Comparison of ENCODE assay signal across 25 cellular contexts in genomic region chr21:25126564-25126963, GRCh38.
DNase-seq lines count a peak whose midpoint lies in the region; ATAC-seq, FAIRE-seq and TF ChIP-seq lines count a peak whose summit lies in the region.
"Had no signal": no experiment of that assay in that cellular context is flagged by ENCODE, and none has a peak within 500 bp of the region (broad histone marks: within the 10 kb centered on the region; RNA-seq: fewer than 3 reads in every experiment).

No MANE protein-coding gene starts in this region.

- peak; percentile 87 for ATAC-seq in SK-N-SH treated with all-trans-retinoic acid at 6 μM for 48 hours
- no peak for ATAC-seq in stimulated activated memory B cell treated with anti-CD40 and anti-IgM and Interleukin-4, amounts not matched to agents 10 μg/mL and 1 μg/mL and 100 μg/mL, for 72 hours
- ATAC-seq: A549, GM12878 had no signal

- H3K4me3 Mint-ChIP-seq in stimulated activated memory B cell treated with anti-CD40 and anti-IgM and Interleukin-4, amounts not matched to agents 10 μg/mL and 1 μg/mL and 100 μg/mL, for 72 hours: no peak overlapping the region
- H3K4me3 Mint-ChIP-seq: B cell; CD14-positive monocyte; CD4-positive, alpha-beta memory T cell; CD4-positive, CD25-positive, alpha-beta regulatory T cell; CD8-positive, alpha-beta memory T cell had no signal

- H3K27me3 ChIP-seq in BE2C: no peaks in the 10 kb centered on the region
- H3K27me3 ChIP-seq: BLaER1 had no signal

- no peaks in the 10 kb centered on the region for H3K27me3 Mint-ChIP-seq in stimulated activated memory B cell treated with anti-CD40 and anti-IgM and Interleukin-4, amounts not matched to agents 10 μg/mL and 1 μg/mL and 100 μg/mL, for 72 hours
- H3K27me3 Mint-ChIP-seq: B cell; CD4-positive, alpha-beta memory T cell; CD4-positive, CD25-positive, alpha-beta regulatory T cell; CD8-positive, alpha-beta memory T cell had no signal

- H3K36me3 Mint-ChIP-seq in stimulated activated memory B cell treated with anti-CD40 and anti-IgM and Interleukin-4, amounts not matched to agents 10 μg/mL and 1 μg/mL and 100 μg/mL, for 72 hours: no peaks in the 10 kb centered on the region
- H3K36me3 Mint-ChIP-seq: CD14-positive monocyte; CD4-positive, alpha-beta memory T cell; CD4-positive, CD25-positive, alpha-beta regulatory T cell; CD8-positive, alpha-beta memory T cell had no signal

- no peak overlapping the region for H3K4me3 ChIP-seq in BE2C (ENCODE audit: low read depth, low read length)
- H3K4me3 ChIP-seq: A549, BLaER1, GM12878 had no signal

- peaks cover 2% of the 10 kb centered on the region for H3K9me3 Mint-ChIP-seq in stimulated activated memory B cell treated with anti-CD40 and anti-IgM and Interleukin-4, amounts not matched to agents 10 μg/mL and 1 μg/mL and 100 μg/mL, for 72 hours

- peaks cover 6% of the 10 kb centered on the region for H3K4me1 Mint-ChIP-seq in stimulated activated memory B cell treated with anti-CD40 and anti-IgM and Interleukin-4, amounts not matched to agents 10 μg/mL and 1 μg/mL and 100 μg/mL, for 72 hours
- H3K4me1 Mint-ChIP-seq: CD14-positive monocyte; CD4-positive, alpha-beta memory T cell; CD4-positive, CD25-positive, alpha-beta regulatory T cell; CD8-positive, alpha-beta memory T cell had no signal

- no peak for FAIRE-seq in GM12891 (lab: Jason Lieb, UNC)
- FAIRE-seq: A549, GM12878 had no signal

- peak overlapping the region; percentile 13 for H3K27ac Mint-ChIP-seq in stimulated activated memory B cell treated with anti-CD40 and anti-IgM and Interleukin-4, amounts not matched to agents 10 μg/mL and 1 μg/mL and 100 μg/mL, for 72 hours
- H3K27ac Mint-ChIP-seq: B cell; CD14-positive monocyte; CD4-positive, alpha-beta memory T cell; CD4-positive, CD25-positive, alpha-beta regulatory T cell; CD8-positive, alpha-beta memory T cell had no signal

- H3K36me3 ChIP-seq in BE2C: no peaks in the 10 kb centered on the region
- H3K36me3 ChIP-seq: BLaER1 had no signal

- TF ChIP-seq POLR2A in GM12891 (IDR thresholded peaks at IDR 0.05; ENCODE audit: low read depth, low read length): no peak

- peak; percentile 24 for DNase-seq in BE2C
- peak; percentile 15 for DNase-seq in SK-N-DZ (ENCODE audit: low spot score)
- DNase-seq in ecto neural progenitor cell (ENCODE audit: low spot score): no peak
- DNase-seq in GM12891 (ENCODE audit: insufficient read length, low spot score): no peak
- no peak for DNase-seq in activated CD4-positive, alpha-beta T cell treated with anti-CD3 and anti-CD28 coated beads, Interleukin-2, amount 50 U/mL, for 1 hour
- DNase-seq: AML-193; C1 segment of cervical spinal cord; CD4-positive, alpha-beta memory T cell; CD4-positive, CD25-positive, alpha-beta regulatory T cell; CD8-positive, alpha-beta memory T cell; COR-L47; DMS 273 treated with DMSO at 0.1 percent for 48 hours; DMS153; DMS53; DMS79; DND-41; EL; GDM1 had no signal

- H3K4me1 ChIP-seq in BE2C: peaks cover 12% of the 10 kb centered on the region
- H3K4me1 ChIP-seq: A549, BLaER1 had no signal

- H3K9me3 ChIP-seq in BE2C: no peaks in the 10 kb centered on the region
- H3K9me3 ChIP-seq: A549, BLaER1 had no signal

- no peak for TF ChIP-seq CTCF in BE2C (IDR thresholded peaks at IDR 0.05; ENCODE audit: low read depth, low read length)

TF ChIP-seq in SK-N-SH treated with all-trans-retinoic acid at 6 μM for 48 hours, 23 proteins besides CTCF, POLR2A, EP300 and RAD21 (continues in another document):
- TF ChIP-seq ISL1 (CRISPR knock-in tag; IDR thresholded peaks at IDR 0.05) (peak; percentile 95), BACH2 (CRISPR knock-in tag; IDR thresholded peaks at IDR 0.05; ENCODE audit: borderline replicate concordance) (no peak), TOX (CRISPR knock-in tag; IDR thresholded peaks at IDR 0.05; ENCODE audit: borderline replicate concordance) (peak; percentile 87; the same call in 1 of the 2 replicates), POU6F1 (CRISPR knock-in tag; IDR thresholded peaks at IDR 0.05; ENCODE audit: borderline replicate concordance, low read depth) (no peak), ZNF70 (CRISPR knock-in tag; IDR thresholded peaks at IDR 0.05) (no peak; the same call in 1 of the 2 replicates), ZC3H10 (CRISPR knock-in tag; IDR thresholded peaks at IDR 0.05) (peak; percentile 98), ESRRG (CRISPR knock-in tag; IDR thresholded peaks at IDR 0.05) (no peak), CREB5 (CRISPR knock-in tag; IDR thresholded peaks at IDR 0.05; ENCODE audit: low read depth) (peak; percentile 65; the same call in 1 of the 2 replicates), GLIS3 (CRISPR knock-in tag; IDR thresholded peaks at IDR 0.05) (no peak), TCF4 (CRISPR knock-in tag; IDR thresholded peaks at IDR 0.05; ENCODE audit: borderline replicate concordance) (peak; percentile 95)

TF ChIP-seq in GM12891, 5 proteins besides CTCF, POLR2A, EP300 and RAD21:
- TF ChIP-seq POU2F2 (IDR thresholded peaks at IDR 0.05; ENCODE audit: low read depth, low read length) (no peak), POLR2AphosphoS5 (IDR thresholded peaks at IDR 0.05; ENCODE audit: low read depth, low read length) (no peak), TAF1 (IDR thresholded peaks at IDR 0.05; ENCODE audit: low read depth, low read length) (no peak), SPI1 (IDR thresholded peaks at IDR 0.05; ENCODE audit: low read depth, low read length) (no peak), PAX5 (IDR thresholded peaks at IDR 0.05; ENCODE audit: insufficient read depth, low read length, severe bottlenecking) (no peak)

Comparison
In these comparisons a context has a peak if more than half of its experiments do, and no peak if none do; other contexts are left out.
1. DNase-seq: peak in BE2C (single experiment) and SK-N-DZ (single experiment); none in ecto neural progenitor cell (single experiment), GM12891 (single experiment) and activated CD4-positive, alpha-beta T cell treated with anti-CD3 and anti-CD28 coated beads, Interleukin-2, amount 50 U/mL, for 1 hour (single experiment).